Comparison of ENCODE assay signal across 20 cellular contexts in genomic region chr11:57203882-57204281, GRCh38. TPM values are rescaled to one million over a fixed set of nuclear protein-coding genes. Genes with fewer than 3 reads are reported as not detected.
"Had no signal": no experiment of that assay in that cellular context is flagged by ENCODE, and none has a peak within 500 bp of the region (broad histone marks: within the 10 kb centered on the region; RNA-seq: fewer than 3 reads in every experiment).

No MANE protein-coding gene starts in this region.

- H3K9me3 ChIP-seq: mucosa of descending colon, ovary, right atrium auricular region, tibial artery, upper lobe of left lung, uterus had no signal

- H3K27me3 ChIP-seq: neural progenitor cell, ovary, right atrium auricular region, upper lobe of left lung, uterus had no signal

- H3K9me3 Mint-ChIP-seq: naive thymus-derived CD8-positive, alpha-beta T cell; neural progenitor cell had no signal

- H3K4me2 ChIP-seq: neural progenitor cell had no signal

- H3K36me3 ChIP-seq: neural progenitor cell, ovary, right atrium auricular region, tibial artery, upper lobe of left lung, uterus had no signal

- H3K4me3 Mint-ChIP-seq: immature natural killer cell; naive thymus-derived CD8-positive, alpha-beta T cell; neural progenitor cell had no signal

- H3K27ac ChIP-seq: neural progenitor cell, ovary, tibial artery, uterus had no signal

- ATAC-seq: naive thymus-derived CD8-positive, alpha-beta T cell; stimulated activated naive CD8-positive, alpha-beta T cell treated with anti-CD3 and anti-CD28 coated beads, Interleukin-15, Interleukin-2, amounts not matched to agents 100 U/mL and 50 U/mL, for 24 hours had no signal

- H3K4me3 ChIP-seq: dorsolateral prefrontal cortex, lung, mucosa of descending colon, neural progenitor cell, ovary, right atrium auricular region, tibial artery, upper lobe of left lung, uterus had no signal

- H3K4me1 Mint-ChIP-seq: immature natural killer cell; naive thymus-derived CD8-positive, alpha-beta T cell had no signal

- H3K36me3 Mint-ChIP-seq: immature natural killer cell; naive thymus-derived CD8-positive, alpha-beta T cell had no signal

- H3K9ac ChIP-seq: neural progenitor cell had no signal

- H3K27ac Mint-ChIP-seq: immature natural killer cell; naive thymus-derived CD8-positive, alpha-beta T cell had no signal

- DNase-seq: cortex of kidney; dorsolateral prefrontal cortex; effector CD8-positive, alpha-beta T cell; foreskin melanocyte; immature natural killer cell; mesenchymal stem cell; naive thymus-derived CD8-positive, alpha-beta T cell; nucleus accumbens; ovary; stimulated activated CD4-positive, alpha-beta T cell treated with anti-CD3 and anti-CD28 coated beads, Interleukin-2, amount 100 ng/mL, for 48 hours; stimulated activated naive CD8-positive, alpha-beta T cell treated with anti-CD3 and anti-CD28 coated beads, Interleukin-15, Interleukin-2, amounts not matched to agents 100 U/mL and 50 U/mL, for 24 hours; upper lobe of left lung had no signal

- H3K4me1 ChIP-seq: tibial artery, uterus had no signal

RNA-seq across cellular contexts. Expression of gene LRRC55, which starts 22.1 kb away (rescaled TPM):
- total RNA-seq: naive thymus-derived CD8-positive, alpha-beta T cell; posterior vena cava; right atrium auricular region had no signal
- polyA plus RNA-seq: immature natural killer cell; keratinocyte; naive thymus-derived CD8-positive, alpha-beta T cell had no signal

RNA-seq across cellular contexts. Expression of gene APLNR, which starts 33.2 kb away (rescaled TPM):
- total RNA-seq: naive thymus-derived CD8-positive, alpha-beta T cell had no signal
- polyA plus RNA-seq: keratinocyte; naive thymus-derived CD8-positive, alpha-beta T cell had no signal
